28 cellular contexts compared by ENCODE assay signal in genomic region chr1:22496536-22497160, GRCh38.
"Had no signal": no experiment of that assay in that cellular context is flagged by ENCODE, and none has a peak within 500 bp of the region (broad histone marks: within the 10 kb centered on the region; RNA-seq: fewer than 3 reads in every experiment).

No MANE protein-coding gene starts in this region.

- H3K4me3 Mint-ChIP-seq: T-cell had no signal

- H2AFZ ChIP-seq: PC-9 had no signal

- H3K27ac Mint-ChIP-seq: T-cell had no signal

- H3K27me3 Mint-ChIP-seq: T-cell had no signal

- ATAC-seq: Panc1, Right ventricle myocardium inferior, SK-N-SH treated with all-trans-retinoic acid at 6 μM for 48 hours, T-cell had no signal

- H3K9me3 Mint-ChIP-seq: T-cell had no signal

- DNase-seq: Karpas-422, NCI-H1048, NCI-H1092 treated with DMSO at 0.1 percent for 48 hours, NCI-H1105 treated with DMSO at 0.1 percent for 48 hours, NCI-H1436, NCI-H146, NCI-H1694, NCI-H1930, NCI-H2029 treated with DMSO at 0.1 percent for 48 hours, NCI-H2081 treated with DMSO at 0.1 percent for 48 hours, NCI-H2171, NCI-H226, NCI-H446, NCI-H510A treated with DMSO at 0.1 percent for 48 hours, NCI-H524 treated with DMSO at 0.1 percent for 48 hours, NCI-H526 treated with DMSO at 0.1 percent for 48 hours, NCI-H748 treated with DMSO at 0.1 percent for 48 hours, NCI-H82, PC-9, SHP77, SIG-M5, SJCRH30, T-cell had no signal

- H3K27me3 ChIP-seq: SJCRH30 had no signal

- H3K27ac ChIP-seq: PC-9, RWPE1, SJCRH30, SK-N-MC had no signal

- H3K4me2 ChIP-seq: PC-9 had no signal

- H3K4me3 ChIP-seq: PC-9, SJCRH30, SK-N-MC had no signal

- H3K9me3 ChIP-seq: SJCRH30 had no signal
